3 cellular contexts compared by ENCODE assay signal in genomic region chr1:147734296-147734841, GRCh38. TPM values are rescaled to one million over a fixed set of nuclear protein-coding genes. Genes with fewer than 3 reads are reported as not detected.
"Had no signal": no experiment of that assay in that cellular context is flagged by ENCODE, and none has a peak within 500 bp of the region (broad histone marks: within the 10 kb centered on the region; RNA-seq: fewer than 3 reads in every experiment).

No MANE protein-coding gene starts in this region.

RNA-seq across cellular contexts. Expression of gene GJA5, which starts 26.0 kb away (rescaled TPM):
- total RNA-seq: fibroblast of lung; naive thymus-derived CD4-positive, alpha-beta T cell; osteocyte had no signal
